Comparison of ENCODE assay signal across 8 cellular contexts in the genomic region with DNA sequence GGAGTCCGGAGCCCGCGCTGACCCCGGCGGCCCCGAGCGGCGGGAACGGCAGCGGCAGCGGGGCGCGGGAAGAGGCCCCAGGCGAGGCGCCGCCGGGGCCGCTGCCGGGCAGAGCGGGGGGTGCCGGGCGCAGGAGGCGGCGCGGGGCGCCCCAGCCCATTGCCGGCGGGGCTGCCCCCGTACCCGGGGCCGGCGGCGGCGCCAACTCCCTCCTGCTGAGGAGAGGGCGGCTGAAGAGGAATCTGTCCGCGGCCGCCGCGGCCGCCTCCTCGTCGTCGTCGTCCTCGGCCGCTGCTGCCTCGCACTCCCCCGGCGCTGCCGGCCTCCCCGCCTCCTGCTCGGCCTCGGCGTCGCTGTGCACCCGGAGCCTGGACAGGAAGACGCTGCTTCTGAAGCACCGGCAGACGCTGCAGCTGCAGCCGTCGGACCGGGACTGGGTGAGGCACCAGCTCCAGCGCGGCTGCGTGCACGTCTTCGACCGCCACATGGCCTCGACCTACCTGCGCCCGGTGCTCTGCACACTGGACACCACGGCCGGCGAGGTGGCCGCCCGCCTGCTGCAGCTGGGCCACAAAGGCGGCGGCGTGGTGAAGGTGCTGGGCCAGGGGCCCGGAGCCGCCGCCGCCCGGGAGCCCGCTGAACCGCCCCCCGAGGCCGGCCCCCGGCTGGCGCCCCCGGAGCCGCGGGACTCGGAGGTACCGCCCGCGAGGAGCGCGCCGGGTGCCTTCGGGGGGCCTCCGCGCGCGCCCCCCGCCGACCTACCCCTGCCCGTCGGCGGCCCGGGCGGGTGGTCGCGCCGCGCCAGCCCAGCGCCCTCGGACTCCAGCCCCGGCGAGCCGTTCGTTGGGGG. TPM values are rescaled to one million over a fixed set of nuclear protein-coding genes. Genes with fewer than 3 reads are reported as not detected.
DNase-seq lines count a peak whose midpoint lies in the region; FAIRE-seq and TF ChIP-seq lines count a peak whose summit lies in the region.

No MANE protein-coding gene starts in this region.

- TF ChIP-seq CTCF in GM10248 (IDR thresholded peaks at IDR 0.05; ENCODE audit: control extremely low read depth, extremely low read depth, low read depth, missing control alignments) (no peak), WERI-Rb-1 (IDR thresholded peaks at IDR 0.05; ENCODE audit: low read depth, low read length) (no peak), bronchial epithelial cell (IDR thresholded peaks at IDR 0.05; ENCODE audit: insufficient read depth, low read length, severe bottlenecking) (no peak), keratinocyte (optimal IDR thresholded peaks at IDR 0.05 in 1 of 3, IDR thresholded peaks at IDR 0.05 in 1 of 3, conservative IDR thresholded peaks at IDR 0.05 in 1 of 3; ENCODE audit: extremely low read depth in 1 of 3, insufficient read depth in 2 of 3, low read length in 3 of 3) (peak in 1 of 3 experiments; percentile 14)

- H3K4me1 ChIP-seq in GM23248 (ENCODE audit: insufficient read depth) (peaks cover 20% of the 10 kb centered on the region), keratinocyte (ENCODE audit: control insufficient read depth, extremely low read depth, insufficient read depth, low read length) (peaks cover 3% of the 10 kb centered on the region)

- H3K9me2 ChIP-seq in GM23248 (ENCODE audit: insufficient read depth), result no peaks in the 10 kb centered on the region

- H4K20me1 ChIP-seq in GM23248 (ENCODE audit: insufficient read depth) (no peaks in the 10 kb centered on the region), keratinocyte (ENCODE audit: control insufficient read depth, extremely low read depth, insufficient read depth, low read length) (no peaks in the 10 kb centered on the region)

- peaks cover 17% of the 10 kb centered on the region; the same call in 1 of the 2 replicates for H3F3A ChIP-seq in GM23248 (ENCODE audit: insufficient read depth)

- H3K9ac ChIP-seq in GM23248, result peak overlapping the region; percentile 49
- peak overlapping the region; percentile 85 for H3K9ac ChIP-seq in keratinocyte (ENCODE audit: control insufficient read depth, extremely low read depth, insufficient read depth, low read length)

- H3K4me3 ChIP-seq in GM23248, result peak overlapping the region; percentile 73
- peak overlapping the region; percentile 71 for H3K4me3 ChIP-seq in WERI-Rb-1 (ENCODE audit: low read depth, low read length)
- peak overlapping the region; percentile 75 for H3K4me3 ChIP-seq in bronchial epithelial cell (ENCODE audit: low read depth, low read length)
- peak overlapping the region; percentile 69 to 89 (median 88) for H3K4me3 ChIP-seq in keratinocyte (ENCODE audit: control insufficient read depth in 2 of 3, extremely low read depth in 1 of 3, insufficient read depth in 2 of 3, low read depth in 1 of 3, low read length in 3 of 3)

- no peaks in the 10 kb centered on the region for H3K36me3 ChIP-seq in GM23248 (ENCODE audit: low read depth)
- no peaks in the 10 kb centered on the region for H3K36me3 ChIP-seq in WERI-Rb-1
- no peaks in the 10 kb centered on the region for H3K36me3 ChIP-seq in bronchial epithelial cell (ENCODE audit: control insufficient read depth, insufficient read depth, low read length)
- H3K36me3 ChIP-seq in keratinocyte (ENCODE audit: control insufficient read depth in 2 of 2, extremely low read depth in 1 of 2, insufficient read depth in 2 of 2, low read length in 2 of 2), result no peaks in the 10 kb centered on the region

- H3K27me3 ChIP-seq in GM23248 (replicated peaks; ENCODE audit: insufficient read depth), result no peaks in the 10 kb centered on the region
- H3K27me3 ChIP-seq in WERI-Rb-1 (ENCODE audit: insufficient read depth, low read depth, severe bottlenecking), result no peaks in the 10 kb centered on the region
- no peaks in the 10 kb centered on the region for H3K27me3 ChIP-seq in bronchial epithelial cell (ENCODE audit: control insufficient read depth, insufficient read depth, low read length)
- no peaks in the 10 kb centered on the region for H3K27me3 ChIP-seq in keratinocyte (ENCODE audit: control insufficient read depth, extremely low read depth, insufficient read depth, low read length)

- H3K27ac ChIP-seq in GM23248 (peak overlapping the region; percentile 64; the same call in 1 of the 2 replicates), WERI-Rb-1 (peak overlapping the region; percentile 61), keratinocyte (ENCODE audit: control insufficient read depth, insufficient read depth, low read length) (peak overlapping the region; percentile 91)

- H3K9me3 ChIP-seq in GM23248 (ENCODE audit: low read depth) (no peaks in the 10 kb centered on the region), WERI-Rb-1 (ENCODE audit: severe bottlenecking) (no peaks in the 10 kb centered on the region), keratinocyte (ENCODE audit: control insufficient read depth, low read depth, low read length) (no peaks in the 10 kb centered on the region)

- H3K79me2 ChIP-seq in GM23248 (ENCODE audit: insufficient read depth) (peaks cover 34% of the 10 kb centered on the region), keratinocyte (ENCODE audit: control insufficient read depth, insufficient read depth, low read length) (peaks cover 38% of the 10 kb centered on the region)

- H3K4me2 ChIP-seq in GM23248 (ENCODE audit: unreplicated experiment) (peak overlapping the region; percentile 11), keratinocyte (ENCODE audit: control insufficient read depth, extremely low read depth, insufficient read depth, low read depth, low read length) (peak overlapping the region; percentile 95)

- in situ Hi-C loops in GM23248 (cut with MboI), result loop anchor here (10.0 kb wide), 2 partner anchors 239 to 269 kb away; no protein-coding TSS in a partner anchor

- H2AFZ ChIP-seq in GM23248 (peak overlapping the region; percentile 38; the same call in 1 of the 2 replicates), keratinocyte (ENCODE audit: control insufficient read depth, low read length) (peak overlapping the region; percentile 48)

- WGBS in GM23248 (ENCODE audit: low coverage in 1 of 2, low lambda C conversion rate in 2 of 2, missing lambda C conversion rate in 2 of 2), 2 experiments, result 1 to 2% methylated on average over 31 to 71 of the region's 123 CpGs

- dilution Hi-C loops in keratinocyte (cut with MboI; ENCODE audit: extremely low pct_ligation_motif_present, low sequenced_read_pairs), result no loop called here

- CTCF ChIA-PET in GM10248 (lab: Yijun Ruan, JAX), result interaction anchor here (0.6 to 5.0 kb wide), 13 partner anchors 9 to 416 kb away, joined by 3 to 32 read pairs (median 4); no protein-coding TSS in a partner anchor

- POLR2A ChIA-PET in GM10248 (lab: Yijun Ruan, JAX), result no interaction called here

- no peaks in the 10 kb centered on the region for H3K9me1 ChIP-seq in keratinocyte (ENCODE audit: control insufficient read depth, extremely low read depth, insufficient read depth, low read length)

- DNase-seq in GM10248 (ENCODE audit: extremely low spot score) (peak; percentile 67), GM23248 (peak; percentile 85), Kasumi-1 (lab: John Stamatoyannopoulos, UW) (peak; percentile 15 to 17), WERI-Rb-1 (peak; percentile 53), bronchial epithelial cell (ENCODE audit: low read depth) (peak; percentile 42), keratinocyte (ENCODE audit: low read depth, low spot score) (no peak), NCI-H128 (lab: John Stamatoyannopoulos, UW; ENCODE audit: unreplicated experiment) (no peak)
- peak; percentile 68 for DNase-seq in stimulated activated CD4-positive, alpha-beta T cell treated with anti-CD3 and anti-CD28 coated beads, Interleukin-15, amount 100 ng/mL, for 24 hours

- FAIRE-seq in bronchial epithelial cell (lab: Jason Lieb, UNC) (no peak), keratinocyte (lab: Jason Lieb, UNC) (no peak)

RNA-seq across cellular contexts. Expression of gene PHLPP1, which starts 0.7 kb away (rescaled TPM):
- total RNA-seq in GM23248 (2014; rRNA removed; shearing (Covaris generic)), result 6.8 and 9.4 TPM in 2 replicates
- polyA plus RNA-seq in GM23248 (2016; fragmentation: Nextera tagmentation; extraction: Ambion mirVana) (0.99 and 1.1 TPM in 2 replicates), keratinocyte (5.8 to 10.0 TPM (median 8.4 TPM) in 3 replicates)
- total RNA-seq in bronchial epithelial cell, result 3.4 and 5.6 TPM in 2 replicates
- 2.9 TPM for polyA plus RNA-seq in keratinocyte (2011; ENCODE audit: low read depth)
- 5.0 and 6.7 TPM in 2 replicates for polyA plus RNA-seq in keratinocyte (2011; cell fraction: cytosol; rRNA removed)
- polyA plus RNA-seq in keratinocyte (2011; cell fraction: nucleus; rRNA removed), result 12.7 and 13.5 TPM in 2 replicates
- 5.5 and 7.3 TPM in 2 replicates for polyA plus RNA-seq in keratinocyte (2012; ENCODE audit: low replicate concordance)
- 12.4 to 21.3 TPM (median 15.6 TPM) in 3 replicates for polyA minus RNA-seq in keratinocyte
- polyA minus RNA-seq in keratinocyte (2011; cell fraction: cytosol; rRNA and poly(A)+ RNA removed), result 7.3 TPM
- 13.6 and 34.7 TPM in 2 replicates for polyA minus RNA-seq in keratinocyte (2011; cell fraction: nucleus; rRNA and poly(A)+ RNA removed)

Comparison
In these comparisons a context has a peak if more than half of its experiments do, and no peak if none do; other contexts are left out.
1. DNase-seq: peak in GM10248 (single experiment), GM23248 (single experiment), Kasumi-1 (2 of 2), WERI-Rb-1 (single experiment), bronchial epithelial cell (single experiment) and stimulated activated CD4-positive, alpha-beta T cell treated with anti-CD3 and anti-CD28 coated beads, Interleukin-15, amount 100 ng/mL, for 24 hours (single experiment); none in keratinocyte (single experiment) and NCI-H128 (single experiment).
2. Peak in every context shown above with its lines, with median percentiles within 50 percentile points of each other: H3K27ac ChIP-seq and H3K4me3 ChIP-seq.